17 cellular contexts compared by ENCODE assay signal in genomic region chr5:175230299-175230698, GRCh38.
"Had no signal": no experiment of that assay in that cellular context is flagged by ENCODE, and none has a peak within 500 bp of the region (broad histone marks: within the 10 kb centered on the region; RNA-seq: fewer than 3 reads in every experiment).

No MANE protein-coding gene starts in this region.

- DNase-seq: activated CD4-positive, alpha-beta T cell treated with anti-CD3 and anti-CD28 coated beads, Interleukin-2, amount 10 ng/mL, durations not matched to agents 24 days and 14 days; activated CD4-positive, CD25-positive, alpha-beta regulatory T cell; activated CD8-positive, alpha-beta T cell treated with anti-CD3 and anti-CD28 coated beads, Interleukin-2, amount 10 ng/mL, durations not matched to agents 7 days and 5 days; activated gamma-delta T cell treated with Interleukin-2 at 50 U/mL for 16 hours; amygdala; body of pancreas; effector CD8-positive, alpha-beta T cell; foreskin fibroblast; glutamatergic neuron; left ventricle myocardium superior; mucosa of descending colon; naive thymus-derived CD8-positive, alpha-beta T cell; pancreas; stimulated activated CD4-positive, alpha-beta T cell treated with anti-CD3 and anti-CD28 coated beads, Interleukin-1b, Interleukin-23, amount 100 ng/mL, for 48 hours; stimulated activated naive CD8-positive, alpha-beta T cell treated with anti-CD3 and anti-CD28 coated beads, Interleukin-15, amount 100 ng/mL, for 72 hours; upper lobe of left lung had no signal

- H3K36me3 ChIP-seq: pancreas, upper lobe of left lung had no signal

- H3K4me3 ChIP-seq: body of pancreas, coronary artery, mucosa of descending colon, pancreas, upper lobe of left lung had no signal

- ATAC-seq: activated CD8-positive, alpha-beta T cell treated with anti-CD3 and anti-CD28 coated beads, Interleukin-2, amount 10 ng/mL, durations not matched to agents 7 days and 5 days; body of pancreas; left ventricle myocardium superior; mucosa of descending colon; naive thymus-derived CD8-positive, alpha-beta T cell; pancreas; stimulated activated naive CD8-positive, alpha-beta T cell treated with anti-CD3 and anti-CD28 coated beads, Interleukin-15, amount 100 ng/mL, for 72 hours had no signal

- H3K27me3 ChIP-seq: body of pancreas, pancreas, upper lobe of left lung had no signal

- H3K9me3 ChIP-seq: body of pancreas, mucosa of descending colon, pancreas, upper lobe of left lung had no signal

- H3K4me1 ChIP-seq: body of pancreas, pancreas had no signal

- H3K27ac ChIP-seq: body of pancreas, coronary artery, pancreas, upper lobe of left lung had no signal
